Comparison of ENCODE assay signal across 10 cellular contexts in the genomic region with DNA sequence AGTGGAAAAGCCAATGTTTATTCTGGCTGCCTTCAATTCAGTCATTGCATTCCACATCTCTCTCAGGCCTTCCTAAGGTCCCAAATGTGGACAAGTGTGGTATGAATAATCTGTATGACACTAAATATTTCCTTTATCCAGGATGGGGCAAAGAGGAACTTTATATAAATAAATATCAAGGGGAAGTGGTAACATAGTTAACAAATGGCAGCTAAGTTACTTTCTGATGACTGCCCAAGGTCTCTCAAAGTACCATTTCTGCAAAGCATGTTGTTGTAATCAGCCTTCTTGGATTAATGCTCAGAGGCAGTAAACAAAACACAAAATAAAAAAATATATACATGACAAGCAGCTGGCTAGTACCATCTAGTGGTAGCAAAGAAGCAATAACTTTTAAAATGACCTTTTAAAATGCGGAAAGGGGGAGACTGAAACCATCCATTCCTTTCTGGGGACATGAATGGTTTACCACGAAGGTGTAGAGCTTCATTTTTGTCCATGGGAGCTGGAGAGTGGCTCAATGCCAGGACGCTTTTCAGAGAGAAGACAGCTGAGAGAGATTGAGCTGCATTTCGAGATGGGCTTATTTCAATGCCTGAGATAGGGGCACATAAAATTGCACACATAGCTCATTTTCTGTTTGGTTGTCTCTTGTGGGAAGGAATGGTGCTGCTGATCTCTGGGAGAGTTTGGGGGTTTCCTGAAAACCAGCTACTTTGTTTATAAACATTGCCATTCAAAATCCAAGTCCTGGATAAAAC.
DNase-seq lines count a peak whose midpoint lies in the region; TF ChIP-seq lines count a peak whose summit lies in the region.
"Had no signal": no experiment of that assay in that cellular context is flagged by ENCODE, and none has a peak within 500 bp of the region (broad histone marks: within the 10 kb centered on the region; RNA-seq: fewer than 3 reads in every experiment).

No MANE protein-coding gene starts in this region.

- no peak overlapping the region for H3K4me3 ChIP-seq in NB4 (ENCODE audit: low read depth, low read length)
- H3K4me3 ChIP-seq in mammary epithelial cell (replicated peaks in 1 of 3; ENCODE audit: insufficient read depth in 1 of 3, low read depth in 2 of 3, low read length in 3 of 3): no peak overlapping the region
- no peak overlapping the region for H3K4me3 ChIP-seq in mesendoderm (ENCODE audit: low read length)
- H3K4me3 ChIP-seq in CD8-positive, alpha-beta memory T cell (ENCODE audit: low read length): no peak overlapping the region

- TF ChIP-seq CTCF in GM12872 (IDR thresholded peaks at IDR 0.05; ENCODE audit: insufficient read depth, low read depth, low read length): peak; percentile 58
- TF ChIP-seq CTCF in NB4 (IDR thresholded peaks at IDR 0.05; ENCODE audit: low read depth, low read length): no peak
- peak; percentile 54 to 68 for TF ChIP-seq CTCF in mammary epithelial cell (conservative IDR thresholded peaks at IDR 0.05 in 1 of 2, IDR thresholded peaks at IDR 0.05 in 1 of 2; ENCODE audit: extremely low read depth in 1 of 2, insufficient read depth in 1 of 2, low read depth in 1 of 2, low read length in 2 of 2)

- no peak overlapping the region for H3K4me3 Mint-ChIP-seq in CD8-positive, alpha-beta memory T cell
- no peak overlapping the region for H3K4me3 Mint-ChIP-seq in activated CD4-positive, alpha-beta memory T cell treated with anti-CD3 and anti-CD28 coated beads for 36 hours
- H3K4me3 Mint-ChIP-seq: T-helper 1 cell treated with Interleukin-12 subunit alpha and Interleukin-12 subunit beta and Interleukin-4 antibody, amounts not matched to agents 30 μg/mL and 1 μg/mL, for 36 hours had no signal

- no peak overlapping the region for H4K8ac ChIP-seq in mesendoderm (ENCODE audit: low read depth, low read length)

- peak overlapping the region; percentile 63 for H2AFZ ChIP-seq in mammary epithelial cell (ENCODE audit: low read depth, low read length)

- H3K79me1 ChIP-seq in mesendoderm (ENCODE audit: low read length): no peaks in the 10 kb centered on the region

- no peak overlapping the region for H2BK15ac ChIP-seq in mesendoderm (replicated peaks; ENCODE audit: low read depth)

- H3K27ac Mint-ChIP-seq in CD8-positive, alpha-beta memory T cell: peak overlapping the region in 1 of 8 donors; percentile 8
- H3K27ac Mint-ChIP-seq in activated CD4-positive, alpha-beta memory T cell treated with anti-CD3 and anti-CD28 coated beads for 36 hours: no peak overlapping the region
- H3K27ac Mint-ChIP-seq: T-helper 1 cell treated with Interleukin-12 subunit alpha and Interleukin-12 subunit beta and Interleukin-4 antibody, amounts not matched to agents 30 μg/mL and 1 μg/mL, for 36 hours had no signal

- H3K9me3 Mint-ChIP-seq in CD8-positive, alpha-beta memory T cell: peaks cover 0 to 8% (median 6%) of the 10 kb centered on the region in 5 donors
- peaks cover 5% of the 10 kb centered on the region for H3K9me3 Mint-ChIP-seq in activated CD4-positive, alpha-beta memory T cell treated with anti-CD3 and anti-CD28 coated beads for 36 hours
- H3K9me3 Mint-ChIP-seq: T-helper 1 cell treated with Interleukin-12 subunit alpha and Interleukin-12 subunit beta and Interleukin-4 antibody, amounts not matched to agents 30 μg/mL and 1 μg/mL, for 36 hours had no signal

- intact Hi-C loops in mammary epithelial cell (cut with micrococcal nuclease): loop anchor here (1.0 to 5.0 kb wide), 7 partner anchors 76 to 1080 kb away; no protein-coding TSS in a partner anchor
- intact Hi-C loops in activated CD4-positive, alpha-beta memory T cell treated with anti-CD3 and anti-CD28 coated beads for 36 hours (cut with micrococcal nuclease): loop anchor here (5.0 kb wide), 1 partner anchor 275 kb away; no protein-coding TSS in a partner anchor

- DNase-seq in NB4 (ENCODE audit: low read depth) (peak; percentile 8), mammary epithelial cell (peak; percentile 16), mesendoderm (peak; percentile 29), SKM-1 (lab: John Stamatoyannopoulos, UW; ENCODE audit: unreplicated experiment) (no peak)
- no peak for DNase-seq in CD8-positive, alpha-beta memory T cell
- no peak for DNase-seq in stimulated activated CD4-positive, alpha-beta T cell treated with anti-CD3 and anti-CD28 coated beads, Interleukin-4, amount 100 ng/mL, for 4 hours
- DNase-seq in activated CD4-positive, alpha-beta memory T cell treated with anti-CD3 and anti-CD28 coated beads for 36 hours: no peak

- TF ChIP-seq POLR2A in NB4 (IDR thresholded peaks at IDR 0.05; ENCODE audit: extremely low read depth, insufficient read length): no peak

- in situ Hi-C loops in mammary epithelial cell (cut with MboI; ENCODE audit: low sequenced_read_pairs in 2 of 2): loop anchor here (5.0 kb wide), 2 partner anchors 140 to 145 kb away; no protein-coding TSS in a partner anchor

- H3K79me2 ChIP-seq in mammary epithelial cell (ENCODE audit: insufficient read depth, low read length): no peaks in the 10 kb centered on the region
- no peaks in the 10 kb centered on the region for H3K79me2 ChIP-seq in mesendoderm (ENCODE audit: control insufficient read depth, insufficient read depth, low read length)

- 25% methylated on average over 1 of the region's 4 CpGs for WGBS in mammary epithelial cell (ENCODE audit: low coverage, missing lambda C conversion rate)
- no CpG with 5 or more reads among the region's 4 CpGs for WGBS in mesendoderm (ENCODE audit: extremely low coverage, insufficient coverage, low lambda C conversion rate)

- peaks cover 0 to 2% of the 10 kb centered on the region in 2 donors for H3K27me3 Mint-ChIP-seq in CD8-positive, alpha-beta memory T cell
- H3K27me3 Mint-ChIP-seq in activated CD4-positive, alpha-beta memory T cell treated with anti-CD3 and anti-CD28 coated beads for 36 hours: no peaks in the 10 kb centered on the region

- no peaks in the 10 kb centered on the region for H3K4me1 Mint-ChIP-seq in CD8-positive, alpha-beta memory T cell
- H3K4me1 Mint-ChIP-seq in activated CD4-positive, alpha-beta memory T cell treated with anti-CD3 and anti-CD28 coated beads for 36 hours (ENCODE audit: low read depth): no peaks in the 10 kb centered on the region

- H4K5ac ChIP-seq in mesendoderm (ENCODE audit: low read length): no peak overlapping the region

- H3K4me2 ChIP-seq in mammary epithelial cell (ENCODE audit: insufficient read depth, low read depth, low read length) (peak overlapping the region; percentile 45), mesendoderm (ENCODE audit: low read length) (no peak overlapping the region)

- H3K9ac ChIP-seq in mammary epithelial cell (ENCODE audit: insufficient read depth, low read length) (no peak overlapping the region), mesendoderm (ENCODE audit: low read length) (no peak overlapping the region)

- H3K27ac ChIP-seq in mammary epithelial cell (ENCODE audit: insufficient read depth, low read depth, low read length) (peak overlapping the region; percentile 25), mesendoderm (ENCODE audit: low read depth, low read length) (no peak overlapping the region)
- no peak overlapping the region for H3K27ac ChIP-seq in CD8-positive, alpha-beta memory T cell (ENCODE audit: low read depth, low read length)
- H3K27ac ChIP-seq: neutrophil had no signal

- no peak overlapping the region for H3K23ac ChIP-seq in mesendoderm (ENCODE audit: low read length)

- no peaks in the 10 kb centered on the region for H3K36me3 Mint-ChIP-seq in CD8-positive, alpha-beta memory T cell
- no peaks in the 10 kb centered on the region for H3K36me3 Mint-ChIP-seq in activated CD4-positive, alpha-beta memory T cell treated with anti-CD3 and anti-CD28 coated beads for 36 hours

- no TSS peak for BruUV-seq in mammary epithelial cell (replicated peaks; lab: Mats Ljungman, UMichigan)

- dilution Hi-C loops in mammary epithelial cell (cut with HindIII; ENCODE audit: low sequenced_read_pairs): no loop called here

- no peaks in the 10 kb centered on the region for H3K36me3 ChIP-seq in mammary epithelial cell (ENCODE audit: insufficient read depth, low read length)
- H3K36me3 ChIP-seq in mesendoderm (ENCODE audit: control insufficient read depth, insufficient read depth, low read length): no peaks in the 10 kb centered on the region
- no peaks in the 10 kb centered on the region for H3K36me3 ChIP-seq in CD8-positive, alpha-beta memory T cell (ENCODE audit: insufficient read depth, low read length)
- H3K36me3 ChIP-seq: neutrophil had no signal

- no peak overlapping the region for H3K4ac ChIP-seq in mesendoderm (ENCODE audit: low read depth, low read length)

- peak overlapping the region; percentile 10 for H2BK120ac ChIP-seq in mesendoderm (ENCODE audit: low read depth, low read length)

- H3K27me3 ChIP-seq in mammary epithelial cell (ENCODE audit: insufficient read depth, low read length) (no peaks in the 10 kb centered on the region), mesendoderm (ENCODE audit: insufficient read depth, low read length, poor library complexity) (no peaks in the 10 kb centered on the region)
- no peaks in the 10 kb centered on the region for H3K27me3 ChIP-seq in CD8-positive, alpha-beta memory T cell (ENCODE audit: insufficient read depth, low read length, poor library complexity, severe bottlenecking)
- H3K27me3 ChIP-seq: neutrophil had no signal

- CTCF ChIA-PET in mammary epithelial cell (lab: Charles Lee; ENCODE audit: low non-redundant PET): interaction anchor here (0.6 kb wide), 1 partner anchor 202 kb away, joined by 4 read pairs; no protein-coding TSS in a partner anchor
- CTCF ChIA-PET in CD8-positive, alpha-beta memory T cell (lab: Charles Lee): no interaction called here
- CTCF ChIA-PET in activated CD4-positive, alpha-beta memory T cell treated with anti-CD3 and anti-CD28 coated beads for 36 hours (lab: Charles Lee): interaction anchor here (0.6 kb wide), 1 partner anchor 1646 kb away, joined by 3 read pairs; no protein-coding TSS in a partner anchor

- POLR2A ChIA-PET in CD8-positive, alpha-beta memory T cell (lab: Charles Lee): no interaction called here
- POLR2A ChIA-PET in activated CD4-positive, alpha-beta memory T cell treated with anti-CD3 and anti-CD28 coated beads for 36 hours (lab: Charles Lee): no interaction called here

- peak overlapping the region; percentile 44 for H2BK5ac ChIP-seq in mesendoderm (ENCODE audit: low read length)

- H3K9me3 ChIP-seq in mammary epithelial cell (replicated peaks; ENCODE audit: insufficient read depth, low read length): no peaks in the 10 kb centered on the region
- no peaks in the 10 kb centered on the region for H3K9me3 ChIP-seq in CD8-positive, alpha-beta memory T cell (ENCODE audit: low read length)
- H3K9me3 ChIP-seq: neutrophil had no signal

- H3K4me1 ChIP-seq in mammary epithelial cell (ENCODE audit: insufficient read depth, low read length): peaks cover 10% of the 10 kb centered on the region
- H3K4me1 ChIP-seq in mesendoderm (ENCODE audit: control insufficient read depth, low read depth, low read length): peaks cover 3% of the 10 kb centered on the region
- H3K4me1 ChIP-seq in CD8-positive, alpha-beta memory T cell (ENCODE audit: insufficient read depth, low read length): no peaks in the 10 kb centered on the region

- no peak overlapping the region for H3K18ac ChIP-seq in mesendoderm (ENCODE audit: low read length)

- no peaks in the 10 kb centered on the region for H4K20me1 ChIP-seq in mammary epithelial cell (ENCODE audit: insufficient read depth, low read length)

- no peak overlapping the region for H3K56ac ChIP-seq in mesendoderm (ENCODE audit: low read length)

- H2AK5ac ChIP-seq in mesendoderm (ENCODE audit: low read length): no peak overlapping the region

Comparison
In these comparisons a context has a peak if more than half of its experiments do, and no peak if none do; other contexts are left out.
1. DNase-seq: peak in NB4 (single experiment), mammary epithelial cell (single experiment) and mesendoderm (single experiment); none in SKM-1 (single experiment), CD8-positive, alpha-beta memory T cell (0 of 5), stimulated activated CD4-positive, alpha-beta T cell treated with anti-CD3 and anti-CD28 coated beads, Interleukin-4, amount 100 ng/mL, for 4 hours (0 of 2) and activated CD4-positive, alpha-beta memory T cell treated with anti-CD3 and anti-CD28 coated beads for 36 hours (single experiment).